In genomic region chr20:64069209-64069613, GRCh38 we compare ENCODE assay signal across 1 cellular context.
TF ChIP-seq lines count a peak whose summit lies in the region.

No MANE protein-coding gene starts in this region.

TF ChIP-seq in K562, 482 proteins besides CTCF, POLR2A, EP300 and RAD21:
- peak; percentile 16 for TF ChIP-seq RBM22 (IDR thresholded peaks at IDR 0.05; ENCODE audit: low read depth, low read length, poor library complexity, severe bottlenecking)
- TF ChIP-seq CREB5 (CRISPR knock-in tag; IDR thresholded peaks at IDR 0.05) = no peak
- peak; percentile 58; the same call in 1 of the 2 replicates for TF ChIP-seq ZBTB33 (CRISPR knock-in tag; IDR thresholded peaks at IDR 0.05)
